Comparison of ENCODE assay signal across 1 cellular context in the genomic region with DNA sequence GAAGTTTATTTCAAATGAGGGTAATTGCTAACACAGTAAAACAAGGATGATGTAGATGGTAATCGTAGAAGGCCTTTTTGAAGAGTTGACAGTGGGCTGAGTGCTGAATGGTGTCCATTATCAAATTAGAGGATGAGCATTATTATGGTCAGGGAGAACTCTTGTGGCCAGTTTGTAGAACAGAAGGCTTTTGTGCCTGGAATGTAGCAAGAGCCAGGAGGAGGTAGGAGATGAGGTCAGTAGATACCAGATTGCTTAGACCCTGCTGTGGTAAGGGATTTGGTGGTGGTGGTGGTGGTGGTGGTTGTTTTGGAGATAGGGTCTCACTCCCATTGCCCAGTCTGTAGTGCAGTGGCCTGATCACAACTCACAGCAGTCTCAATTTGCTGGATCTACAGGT.
TF ChIP-seq lines count a peak whose summit lies in the region.

No MANE protein-coding gene starts in this region.

TF ChIP-seq in WTC11, 78 proteins besides CTCF, POLR2A, EP300 and RAD21 (continued from another document):
- no peak for TF ChIP-seq HMGXB4 (CRISPR knock-in tag; IDR thresholded peaks at IDR 0.05)
